In the genomic region with DNA sequence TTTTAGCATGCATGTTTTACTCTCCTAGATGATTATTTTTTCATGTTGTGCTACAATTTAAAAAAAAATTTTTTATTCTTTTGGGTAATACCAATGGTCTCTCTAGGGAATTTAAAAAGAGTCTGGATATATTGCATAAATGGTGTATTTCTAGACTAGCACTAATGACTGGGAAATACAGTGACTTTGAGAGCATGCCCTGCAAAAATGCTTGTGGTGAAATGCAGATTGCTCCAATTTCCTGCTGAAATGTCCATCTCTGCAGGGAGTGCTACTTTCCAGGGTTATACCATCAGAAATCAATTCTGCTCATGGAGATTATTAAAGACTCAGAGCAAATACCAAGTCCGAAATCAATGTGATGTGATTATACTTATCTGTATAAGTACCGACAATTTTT, we compare ENCODE assay signal across 21 cellular contexts.
DNase-seq lines count a peak whose midpoint lies in the region; ATAC-seq, FAIRE-seq and TF ChIP-seq lines count a peak whose summit lies in the region.
"Had no signal": no experiment of that assay in that cellular context is flagged by ENCODE, and none has a peak within 500 bp of the region (broad histone marks: within the 10 kb centered on the region; RNA-seq: fewer than 3 reads in every experiment).

No MANE protein-coding gene starts in this region.

- H3K56ac ChIP-seq in H1 (replicated peaks; ENCODE audit: insufficient read length, low read depth, low read length), result no peak overlapping the region

- no peak overlapping the region for H3K4ac ChIP-seq in H1 (replicated peaks; ENCODE audit: insufficient read length, low read depth, low read length)

- H3K36me3 ChIP-seq in H1 (ENCODE audit: control insufficient read depth in 2 of 4, insufficient read depth in 4 of 4, low read length in 3 of 4) (no peaks in the 10 kb centered on the region), neural cell (ENCODE audit: insufficient read depth, low read length) (no peaks in the 10 kb centered on the region), osteoblast (ENCODE audit: insufficient read depth, low read length) (no peaks in the 10 kb centered on the region), tibial nerve (no peaks in the 10 kb centered on the region)
- H3K36me3 ChIP-seq: BLaER1 had no signal

- H2BK5ac ChIP-seq in H1 (ENCODE audit: low read depth, low read length), result no peak overlapping the region

- CTCF ChIA-PET in WTC11 (lab: Charles Lee) (no interaction called here), H1 (lab: Charles Lee; ENCODE audit: partially characterized antibody) (no interaction called here)

- H4K8ac ChIP-seq in H1 (ENCODE audit: extremely low read depth, insufficient read depth, low read length), result no peak overlapping the region

- no peak overlapping the region for H2BK15ac ChIP-seq in H1 (ENCODE audit: low read length)

- H3K79me2 ChIP-seq in H1 (ENCODE audit: control insufficient read depth in 1 of 2, insufficient read depth in 2 of 2, low read length in 2 of 2), result no peaks in the 10 kb centered on the region
- H3K79me2 ChIP-seq in neural cell (replicated peaks; ENCODE audit: insufficient read depth, low read length), result no peaks in the 10 kb centered on the region
- H3K79me2 ChIP-seq in osteoblast (ENCODE audit: insufficient read depth, low read length), result no peaks in the 10 kb centered on the region

- no peak overlapping the region for H2AK5ac ChIP-seq in H1 (ENCODE audit: low read depth, low read length)

- no peak for TF ChIP-seq RAD21 in H1 (IDR thresholded peaks at IDR 0.05 in 1 of 2, conservative IDR thresholded peaks at IDR 0.05 in 1 of 2; ENCODE audit: low read depth in 2 of 2, low read length in 2 of 2)
- no peak for TF ChIP-seq RAD21 in neural cell (conservative IDR thresholded peaks at IDR 0.05)

- H3K14ac ChIP-seq in H1 (ENCODE audit: insufficient read length), result no peak overlapping the region

- no peaks in the 10 kb centered on the region for H3K27me3 Mint-ChIP-seq in WTC11 (ENCODE audit: low read depth)
- H3K27me3 Mint-ChIP-seq in natural killer cell treated with Interleukin-12 subunit alpha and Interleukin-12 subunit beta and Interleukin-15 and Interleukin-18, amount 100 ng/mL, for 72 hours, result peaks cover 0 to 3% of the 10 kb centered on the region in 2 donors
- H3K27me3 Mint-ChIP-seq: B cell; CD4-positive, CD25-positive, alpha-beta regulatory T cell had no signal

- POLR2A ChIA-PET in WTC11 (lab: Charles Lee) (no interaction called here), H1 (lab: Charles Lee; ENCODE audit: partially characterized antibody) (no interaction called here)

- ATAC-seq in WTC11, result no peak
- ATAC-seq in natural killer cell treated with Interleukin-12 subunit alpha and Interleukin-12 subunit beta and Interleukin-15 and Interleukin-18, amount 100 ng/mL, for 72 hours, result no peak
- ATAC-seq: CD8-positive, alpha-beta T cell; GM12878; HCT116 had no signal

- H3K79me1 ChIP-seq in H1 (ENCODE audit: low read depth, low read length), result no peaks in the 10 kb centered on the region

- H4K5ac ChIP-seq in H1 (ENCODE audit: insufficient read length, low read depth, low read length), result no peak overlapping the region

- no peak for FAIRE-seq in H1 (lab: Jason Lieb, UNC)
- FAIRE-seq: GM12878, GM19239 had no signal

- H4K91ac ChIP-seq in H1 (replicated peaks; ENCODE audit: insufficient read length, low read length), result no peak overlapping the region

- no peak overlapping the region for H3K23ac ChIP-seq in H1 (ENCODE audit: insufficient read length)

- H2BK20ac ChIP-seq in H1 (ENCODE audit: low read length), result no peak overlapping the region

- H3K27ac ChIP-seq in H1 (ENCODE audit: low read depth, low read length), result no peak overlapping the region
- no peak overlapping the region for H3K27ac ChIP-seq in neural cell (ENCODE audit: low read length)
- no peak overlapping the region for H3K27ac ChIP-seq in osteoblast (ENCODE audit: low read depth, low read length)
- no peak overlapping the region for H3K27ac ChIP-seq in tibial nerve
- H3K27ac ChIP-seq: BLaER1, C4-2B, GM23248 had no signal

- H3K27me3 ChIP-seq in H1 (replicated peaks in 1 of 4; ENCODE audit: control insufficient read depth in 3 of 4, extremely low read depth in 1 of 4, insufficient read depth in 3 of 4, low read length in 3 of 4) (no peaks in the 10 kb centered on the region), neural cell (ENCODE audit: insufficient read depth, low read depth, low read length) (no peaks in the 10 kb centered on the region), osteoblast (ENCODE audit: insufficient read depth, low read length) (no peaks in the 10 kb centered on the region), tibial nerve (no peaks in the 10 kb centered on the region)
- H3K27me3 ChIP-seq: BLaER1 had no signal

- no peaks in the 10 kb centered on the region for H4K20me1 ChIP-seq in H1 (replicated peaks in 1 of 2; ENCODE audit: control insufficient read depth in 1 of 2, insufficient read depth in 2 of 2, low read length in 2 of 2)
- no peaks in the 10 kb centered on the region for H4K20me1 ChIP-seq in neural cell (ENCODE audit: insufficient read depth)
- H4K20me1 ChIP-seq in osteoblast (ENCODE audit: insufficient read depth, low read length), result no peaks in the 10 kb centered on the region
- H4K20me1 ChIP-seq: BLaER1 had no signal

- TF ChIP-seq POLR2A in H1 (IDR thresholded peaks at IDR 0.05; ENCODE audit: control extremely low read depth in 1 of 2, low read depth in 2 of 2, low read length in 2 of 2), result no peak
- TF ChIP-seq POLR2A in tibial nerve (IDR thresholded peaks at IDR 0.05), result no peak

- H3K4me1 Mint-ChIP-seq in WTC11, result peaks cover 80% of the 10 kb centered on the region
- H3K4me1 Mint-ChIP-seq in natural killer cell treated with Interleukin-12 subunit alpha and Interleukin-12 subunit beta and Interleukin-15 and Interleukin-18, amount 100 ng/mL, for 72 hours (ENCODE audit: low read depth in 2 of 2), result no peaks in the 10 kb centered on the region
- H3K4me1 Mint-ChIP-seq: B cell; CD4-positive, CD25-positive, alpha-beta regulatory T cell had no signal

- H2AFZ ChIP-seq in H1 (ENCODE audit: low read length) (no peak overlapping the region), neural cell (ENCODE audit: low read depth, low read length) (no peak overlapping the region), osteoblast (ENCODE audit: low read length) (no peak overlapping the region)
- H2AFZ ChIP-seq: GM23248 had no signal

- TF ChIP-seq CTCF in WTC11 (IDR thresholded peaks at IDR 0.05), result no peak
- no peak for TF ChIP-seq CTCF in H1 (IDR thresholded peaks at IDR 0.05; ENCODE audit: control extremely low read depth in 1 of 3, insufficient read depth in 1 of 3, low read depth in 1 of 3, low read length in 3 of 3)
- TF ChIP-seq CTCF in neural cell (IDR thresholded peaks at IDR 0.05; ENCODE audit: poor library complexity, severe bottlenecking), result no peak
- no peak for TF ChIP-seq CTCF in osteoblast (IDR thresholded peaks at IDR 0.05; ENCODE audit: extremely low read depth, low read depth, low read length)
- TF ChIP-seq CTCF in tibial nerve (IDR thresholded peaks at IDR 0.05), result no peak

- no peak for TF ChIP-seq EP300 in H1 (IDR thresholded peaks at IDR 0.05; ENCODE audit: borderline replicate concordance in 1 of 2, low read depth in 2 of 2, low read length in 2 of 2)
- no peak for TF ChIP-seq EP300 in neural cell (conservative IDR thresholded peaks at IDR 0.05; ENCODE audit: poor library complexity, severe bottlenecking)
- TF ChIP-seq EP300 in tibial nerve (IDR thresholded peaks at IDR 0.05), result no peak

- no peak for DNase-seq in WTC11 (ENCODE audit: low spot score)
- DNase-seq in H1 (ENCODE audit: low read depth in 1 of 2, low spot score in 2 of 2), result no peak
- peak; percentile 47 for DNase-seq in fibroblast of peridontal ligament (ENCODE audit: extremely low read depth)
- no peak for DNase-seq in osteoblast (ENCODE audit: insufficient read length, low spot score, missing footprints)
- DNase-seq in natural killer cell treated with Interleukin-12 subunit alpha and Interleukin-12 subunit beta and Interleukin-15 and Interleukin-18, amount 100 ng/mL, for 72 hours (ENCODE audit: low spot score), result no peak
- DNase-seq in SHP77 treated with DMSO at 0.1 percent for 48 hours (lab: John Stamatoyannopoulos, UW), result no peak
- no peak for DNase-seq in tibial nerve (ENCODE audit: low spot score in 2 of 2)
- DNase-seq: Caco-2; CD4-positive, CD25-positive, alpha-beta regulatory T cell; CD8-positive, alpha-beta T cell; DMS153; DND-41; GM23248; H9 had no signal

- no peaks in the 10 kb centered on the region for H3K23me2 ChIP-seq in H1 (ENCODE audit: low read depth, low read length)

- H3K18ac ChIP-seq in H1 (ENCODE audit: extremely low read depth, low read length), result no peak overlapping the region

- no peaks in the 10 kb centered on the region for H3K9me2 ChIP-seq in neural cell (ENCODE audit: insufficient read depth, low read length)

- 100% methylated on average over 2 of the region's 2 CpGs; no CpG with 5 or more reads in 1 of the 2 experiments for WGBS in H1 (ENCODE audit: extremely low coverage in 1 of 2, insufficient coverage in 1 of 2, insufficient read length in 1 of 2, insufficient replicate concordance in 2 of 2, low coverage in 1 of 2, low lambda C conversion rate in 2 of 2, missing lambda C conversion rate in 1 of 2), 2 experiments
- 94 to 96% methylated on average over 2 of the region's 2 CpGs for WGBS in tibial nerve, 2 donors

- peak overlapping the region; percentile 59 for H2BK120ac ChIP-seq in H1 (replicated peaks; ENCODE audit: low read depth, low read length)

- H3K36me3 Mint-ChIP-seq in WTC11, result no peaks in the 10 kb centered on the region
- H3K36me3 Mint-ChIP-seq in natural killer cell treated with Interleukin-12 subunit alpha and Interleukin-12 subunit beta and Interleukin-15 and Interleukin-18, amount 100 ng/mL, for 72 hours, result no peaks in the 10 kb centered on the region
- H3K36me3 Mint-ChIP-seq: CD4-positive, CD25-positive, alpha-beta regulatory T cell; CD8-positive, alpha-beta T cell had no signal

- H3F3A ChIP-seq in neural cell (ENCODE audit: insufficient read depth, low read length, poor library complexity, severe bottlenecking), result no peaks in the 10 kb centered on the region

- H3K27ac Mint-ChIP-seq in WTC11, result 0 out of 2 replicates have a peak overlapping the region, but pooled peaks have one; percentile 14
- no peak overlapping the region for H3K27ac Mint-ChIP-seq in natural killer cell treated with Interleukin-12 subunit alpha and Interleukin-12 subunit beta and Interleukin-15 and Interleukin-18, amount 100 ng/mL, for 72 hours
- H3K27ac Mint-ChIP-seq: B cell; CD4-positive, CD25-positive, alpha-beta regulatory T cell; CD8-positive, alpha-beta T cell; H9 had no signal

- H3K9me3 Mint-ChIP-seq in WTC11, result no peaks in the 10 kb centered on the region
- no peaks in the 10 kb centered on the region for H3K9me3 Mint-ChIP-seq in natural killer cell treated with Interleukin-12 subunit alpha and Interleukin-12 subunit beta and Interleukin-15 and Interleukin-18, amount 100 ng/mL, for 72 hours
- H3K9me3 Mint-ChIP-seq: CD8-positive, alpha-beta T cell; H9 had no signal

- H3K4me2 ChIP-seq in H1 (ENCODE audit: insufficient read depth in 1 of 2, low read depth in 2 of 2, low read length in 2 of 2) (no peak overlapping the region), neural cell (ENCODE audit: low read length) (no peak overlapping the region), osteoblast (ENCODE audit: insufficient read depth, low read length) (no peak overlapping the region)
- H3K4me2 ChIP-seq: BLaER1 had no signal

- H3K9ac ChIP-seq in H1 (replicated peaks in 1 of 4; ENCODE audit: extremely low read depth in 1 of 4, low read depth in 3 of 4, low read length in 3 of 4) (no peak overlapping the region), neural cell (ENCODE audit: low read length) (no peak overlapping the region)
- H3K9ac ChIP-seq: BLaER1, GM23248 had no signal

- no peak overlapping the region for H2BK12ac ChIP-seq in H1 (ENCODE audit: low read depth, low read length)

- H3K4me3 ChIP-seq in H1 (ENCODE audit: extremely low read depth in 1 of 4, insufficient read depth in 2 of 4, low read depth in 3 of 4, low read length in 4 of 4), result no peak overlapping the region
- no peak overlapping the region for H3K4me3 ChIP-seq in neural cell (ENCODE audit: low read length)
- no peak overlapping the region for H3K4me3 ChIP-seq in osteoblast (ENCODE audit: insufficient read depth, low read length)
- no peak overlapping the region for H3K4me3 ChIP-seq in tibial nerve
- H3K4me3 ChIP-seq: BLaER1, GM12878, GM23248 had no signal

- H3K9me3 ChIP-seq in H1 (ENCODE audit: insufficient read depth in 2 of 2, low read depth in 1 of 2, low read length in 1 of 2), result no peaks in the 10 kb centered on the region
- H3K9me3 ChIP-seq in neural cell (ENCODE audit: low read length), result no peaks in the 10 kb centered on the region
- H3K9me3 ChIP-seq in osteoblast (ENCODE audit: low read depth, low read length), result no peaks in the 10 kb centered on the region
- no peaks in the 10 kb centered on the region for H3K9me3 ChIP-seq in tibial nerve
- H3K9me3 ChIP-seq: BLaER1, Caco-2 had no signal

- peaks cover 4 to 13% (median 9%) of the 10 kb centered on the region in 4 experiments; a peak in 4 of 7 replicates for H3K4me1 ChIP-seq in H1 (replicated peaks in 1 of 4; ENCODE audit: control insufficient read depth in 3 of 4, insufficient read depth in 4 of 4, low read length in 3 of 4)
- H3K4me1 ChIP-seq in osteoblast (ENCODE audit: insufficient read depth, low read length), result peaks cover 10% of the 10 kb centered on the region
- no peaks in the 10 kb centered on the region for H3K4me1 ChIP-seq in tibial nerve
- H3K4me1 ChIP-seq: BLaER1, Caco-2 had no signal

- no peak overlapping the region for H3K4me3 Mint-ChIP-seq in WTC11
- no peak overlapping the region for H3K4me3 Mint-ChIP-seq in natural killer cell treated with Interleukin-12 subunit alpha and Interleukin-12 subunit beta and Interleukin-15 and Interleukin-18, amount 100 ng/mL, for 72 hours
- H3K4me3 Mint-ChIP-seq: B cell; CD4-positive, CD25-positive, alpha-beta regulatory T cell; CD8-positive, alpha-beta T cell; H9 had no signal
